ENCODE assay signal across 20 cellular contexts in the genomic region with DNA sequence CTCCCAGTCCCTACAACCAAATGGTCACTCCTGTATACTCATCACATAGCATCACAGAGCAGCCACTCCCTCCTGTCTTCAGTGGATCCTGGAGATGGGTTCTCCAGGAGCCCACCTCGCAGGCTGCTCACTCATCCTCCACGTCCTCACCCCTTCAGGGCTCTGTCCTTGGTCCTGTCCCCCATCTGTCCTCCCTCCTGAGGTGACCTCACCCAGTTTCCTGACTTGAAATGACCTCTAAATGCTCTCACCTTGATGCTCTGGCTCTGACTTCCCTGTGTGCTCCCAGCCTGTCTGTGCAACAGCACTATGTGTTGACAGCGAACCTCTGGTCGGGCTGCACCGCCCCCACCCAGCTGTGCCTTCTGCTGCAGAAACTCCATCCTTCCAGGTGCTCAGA. TPM values are rescaled to one million over a fixed set of nuclear protein-coding genes. Genes with fewer than 3 reads are reported as not detected.
DNase-seq lines count a peak whose midpoint lies in the region; ATAC-seq, FAIRE-seq and TF ChIP-seq lines count a peak whose summit lies in the region.
"Had no signal": no experiment of that assay in that cellular context is flagged by ENCODE, and none has a peak within 500 bp of the region (broad histone marks: within the 10 kb centered on the region; RNA-seq: fewer than 3 reads in every experiment).

No MANE protein-coding gene starts in this region.

- WGBS in GM12878 (ENCODE audit: insufficient coverage, insufficient replicate concordance, low lambda C conversion rate, missing lambda C conversion rate), result 54% methylated on average over 5 of the region's 5 CpGs

- RAD21 ChIA-PET in GM12878 (lab: Charles Lee; ENCODE audit: unreplicated experiment), result no interaction called here

- FAIRE-seq in GM12878 (lab: Jason Lieb, UNC), result no peak
- FAIRE-seq: astrocyte, GM19239, urothelium cell line had no signal

- H2AFZ ChIP-seq in GM12878 (ENCODE audit: control insufficient read depth, low read depth, low read length), result no peak overlapping the region

- no peak for TF ChIP-seq POLR2A in GM12878 (IDR thresholded peaks at IDR 0.05; ENCODE audit: low read depth, low read length)

- peaks cover 35% of the 10 kb centered on the region for H3K4me1 Mint-ChIP-seq in CD8-positive, alpha-beta T cell (ENCODE audit: low read depth)
- peaks cover 20% of the 10 kb centered on the region for H3K4me1 Mint-ChIP-seq in nephron

- TF ChIP-seq CTCF in CD8-positive, alpha-beta T cell (IDR thresholded peaks at IDR 0.05), result no peak
- TF ChIP-seq CTCF in GM12878 (IDR thresholded peaks at IDR 0.05 in 2 of 3, conservative IDR thresholded peaks at IDR 0.05 in 1 of 3; ENCODE audit: control insufficient read depth in 2 of 3, extremely low read depth in 1 of 3, insufficient read depth in 1 of 3, low read depth in 3 of 3, low read length in 3 of 3), result no peak
- TF ChIP-seq CTCF in nephron (IDR thresholded peaks at IDR 0.05; ENCODE audit: unreplicated experiment in 3 of 3), result no peak

- in situ Hi-C loops in GM12878 (cut with MboI), result loop anchor here (5.0 to 10.0 kb wide), 2 partner anchors 84 to 556 kb away; partner anchors contain the start of gene BNIP3

- no peak overlapping the region for H3K9ac ChIP-seq in BLaER1
- H3K9ac ChIP-seq in GM12878 (ENCODE audit: control insufficient read depth, insufficient read depth, low read length), result no peak overlapping the region

- no peaks in the 10 kb centered on the region for H3K27me3 Mint-ChIP-seq in CD8-positive, alpha-beta T cell (ENCODE audit: low read depth)
- H3K27me3 Mint-ChIP-seq in nephron (ENCODE audit: low read depth), result peaks cover 47% of the 10 kb centered on the region

- H3K27ac ChIP-seq in BLaER1, result no peak overlapping the region
- H3K27ac ChIP-seq in CD8-positive, alpha-beta T cell (ENCODE audit: low read depth, low read length), result no peak overlapping the region
- H3K27ac ChIP-seq in GM12878 (ENCODE audit: control insufficient read depth, insufficient read depth), result no peak overlapping the region
- H3K27ac ChIP-seq: heart right ventricle had no signal

- peaks cover 7% of the 10 kb centered on the region for H3K36me3 Mint-ChIP-seq in CD8-positive, alpha-beta T cell
- peaks cover 4% of the 10 kb centered on the region for H3K36me3 Mint-ChIP-seq in nephron (ENCODE audit: low read depth)
- H3K36me3 Mint-ChIP-seq: naive B cell had no signal

- H3K36me3 ChIP-seq in BLaER1 (peaks cover 6% of the 10 kb centered on the region; the same call in 1 of the 2 replicates), GM12878 (ENCODE audit: control insufficient read depth in 2 of 2, insufficient read depth in 2 of 2, low read length in 1 of 2) (no peaks in the 10 kb centered on the region), MG63 (peaks cover 6% of the 10 kb centered on the region)
- no peaks in the 10 kb centered on the region for H3K36me3 ChIP-seq in CD8-positive, alpha-beta T cell (ENCODE audit: insufficient read depth, low read length)
- H3K36me3 ChIP-seq: heart right ventricle had no signal

- H3K27ac Mint-ChIP-seq in CD8-positive, alpha-beta T cell, result no peak overlapping the region
- H3K27ac Mint-ChIP-seq in nephron, result no peak overlapping the region
- H3K27ac Mint-ChIP-seq: activated naive CD4-positive, alpha-beta T cell treated with anti-CD3 and anti-CD28 coated beads, Interleukin-2, amount 50 U/mL, for 72 hours had no signal

- intact Hi-C loops in CD8-positive, alpha-beta T cell (cut with DNase I, micrococcal nuclease), result loop anchor here in 1 of 2 experiments (2.0 kb wide), 1 partner anchor 638 kb away; the partner anchor contains the start of gene INPP5A
- intact Hi-C loops in GM12878 (cut with micrococcal nuclease; ENCODE audit: unreplicated experiment), result no loop called here

- SMC1A ChIA-PET in GM12878 (lab: Charles Lee; ENCODE audit: uncharacterized antibody, unreplicated experiment), result interaction anchor here (1.2 kb wide), 1 partner anchor 121 kb away, joined by 3 read pairs; no protein-coding TSS in a partner anchor

- H3K9me3 Mint-ChIP-seq in CD8-positive, alpha-beta T cell, result no peaks in the 10 kb centered on the region
- H3K9me3 Mint-ChIP-seq in nephron, result no peaks in the 10 kb centered on the region
- H3K9me3 Mint-ChIP-seq: activated naive CD4-positive, alpha-beta T cell treated with anti-CD3 and anti-CD28 coated beads, Interleukin-2, amount 50 U/mL, for 72 hours had no signal

- CTCF ChIA-PET in CD8-positive, alpha-beta T cell (lab: Charles Lee), result interaction anchor here (1.2 to 3.9 kb wide), 5 partner anchors 13 to 124 kb away, joined by 3 to 27 read pairs (median 16); no protein-coding TSS in a partner anchor
- CTCF ChIA-PET in GM12878 (lab: Yijun Ruan, JAX), result no interaction called here

- H3K4me2 ChIP-seq in BLaER1 (peak overlapping the region; percentile 93), GM12878 (ENCODE audit: control insufficient read depth, insufficient read depth) (no peak overlapping the region)

- no peak for TF ChIP-seq EP300 in GM12878 (IDR thresholded peaks at IDR 0.05; ENCODE audit: borderline replicate concordance in 1 of 2, control insufficient read depth in 1 of 2, low read depth in 2 of 2, low read length in 2 of 2)

- POLR2A ChIA-PET in CD8-positive, alpha-beta T cell (lab: Charles Lee), result no interaction called here
- POLR2A ChIA-PET in GM12878 (lab: Charles Lee), result no interaction called here

- no peak for ATAC-seq in CD8-positive, alpha-beta T cell
- ATAC-seq in GM12878, result no peak
- ATAC-seq: activated naive CD4-positive, alpha-beta T cell treated with anti-CD3 and anti-CD28 coated beads, Interleukin-2, amount 50 U/mL, for 72 hours; heart right ventricle; left lobe of liver; sciatic nerve had no signal

- no peak for DNase-seq in CD8-positive, alpha-beta T cell
- DNase-seq in GM12878 (ENCODE audit: low read depth, low spot score) (no peak), MG63 (no peak), amniotic stem cell (lab: John Stamatoyannopoulos, UW) (no peak), RPMI8226 (no peak)
- DNase-seq: activated CD4-positive, CD25-positive, alpha-beta regulatory T cell treated with anti-CD3 and anti-CD28 coated beads, Interleukin-2, amount 50 U/mL, for 72 hours; activated T-cell treated with anti-CD3 and anti-CD28 coated beads, Interleukin-2, amount 50 U/mL, for 1 hour; Caco-2; DND-41; heart right ventricle; naive B cell; SW 1271 had no signal

- peak overlapping the region; percentile 29 for H3K4me3 Mint-ChIP-seq in CD8-positive, alpha-beta T cell
- H3K4me3 Mint-ChIP-seq in nephron, result peak overlapping the region; percentile 90 to 91 (median 91)

- H3K4me3 ChIP-seq in BLaER1 (no peak overlapping the region), GM12878 (no peak overlapping the region), MG63 (no peak overlapping the region)
- no peak overlapping the region for H3K4me3 ChIP-seq in CD8-positive, alpha-beta T cell (ENCODE audit: low read depth, low read length)
- H3K4me3 ChIP-seq: heart right ventricle had no signal

- H3K79me2 ChIP-seq in GM12878 (ENCODE audit: control insufficient read depth, insufficient read depth, low read length), result peaks cover 23% of the 10 kb centered on the region

- peaks cover 23% of the 10 kb centered on the region for H4K20me1 ChIP-seq in BLaER1
- H4K20me1 ChIP-seq in GM12878 (ENCODE audit: control insufficient read depth, insufficient read depth), result no peaks in the 10 kb centered on the region

- BruUV-seq in GM12878 (replicated peaks; lab: Mats Ljungman, UMichigan), result no TSS peak

- peaks cover 64% of the 10 kb centered on the region for H3K4me1 ChIP-seq in BLaER1
- H3K4me1 ChIP-seq in CD8-positive, alpha-beta T cell (ENCODE audit: insufficient read depth, low read length), result peaks cover 40% of the 10 kb centered on the region
- H3K4me1 ChIP-seq in GM12878 (ENCODE audit: control insufficient read depth, insufficient read depth, low read length), result peaks cover 8% of the 10 kb centered on the region

- H3K27me3 ChIP-seq in BLaER1 (no peaks in the 10 kb centered on the region), GM12878 (replicated peaks in 1 of 2; ENCODE audit: control insufficient read depth in 2 of 2, insufficient read depth in 2 of 2, low read length in 1 of 2) (no peaks in the 10 kb centered on the region; a peak in 1 of 4 replicates), MG63 (peaks cover 11% of the 10 kb centered on the region; the same call in 1 of the 2 replicates)
- H3K27me3 ChIP-seq in CD8-positive, alpha-beta T cell (ENCODE audit: insufficient read depth, low read length), result no peaks in the 10 kb centered on the region

- TF ChIP-seq RAD21 in GM12878 (IDR thresholded peaks at IDR 0.05; ENCODE audit: insufficient read depth, low read depth, low read length), result no peak

- H3K9me3 ChIP-seq in BLaER1 (no peaks in the 10 kb centered on the region), GM12878 (replicated peaks; ENCODE audit: control insufficient read depth, insufficient read depth, low read length) (no peaks in the 10 kb centered on the region), MG63 (no peaks in the 10 kb centered on the region)
- no peaks in the 10 kb centered on the region for H3K9me3 ChIP-seq in CD8-positive, alpha-beta T cell (ENCODE audit: low read length)
- H3K9me3 ChIP-seq: Caco-2, heart right ventricle had no signal

TF ChIP-seq in GM12878, 131 proteins besides CTCF, POLR2A, EP300 and RAD21 (continues in another document):
- TF ChIP-seq MTA3 (IDR thresholded peaks at IDR 0.05; ENCODE audit: borderline replicate concordance, low read length) (no peak), JUND (IDR thresholded peaks at IDR 0.05; ENCODE audit: low read depth, low read length) (no peak)

RNA-seq across cellular contexts. Expression of gene PPP2R2D, which starts 2.1 kb away (rescaled TPM):
- total RNA-seq in CD8-positive, alpha-beta T cell, result 10 to 100 TPM; 28.4 to 28.5 TPM
- total RNA-seq in GM12878 (2013; cell fraction: nucleolus; rRNA removed), result 64.7 and 70.5 TPM in 2 replicates
- total RNA-seq in GM12878 (2014; rRNA removed) (22.3 and 24.6 TPM in 2 replicates), GM12878 (2014; rRNA removed; fragmentation: Illumina TruSeq; extraction: Trizol) (21.1 and 23.8 TPM in 2 replicates), GM12878 (2021) (23.3 and 23.5 TPM in 2 replicates)
- polyA plus RNA-seq in GM12878 (2011; ENCODE audit: low read depth), result 8.8 TPM
- polyA plus RNA-seq in GM12878 (2011; rRNA removed) (39.2 and 41.9 TPM in 2 replicates), GM12878 (2014; fragmentation: Illumina TruSeq; extraction: Trizol) (18.1 and 20.0 TPM in 2 replicates), GM12878 (2014; fragmentation: Nextera tagmentation; extraction: Ambion mirVana) (1 to 10 TPM; 2.8 to 3.6 TPM), GM12878 (2014; rRNA removed) (28.8 and 29.7 TPM in 2 replicates), GM12878 (2016; fragmentation: Nextera tagmentation; extraction: Ambion mirVana) (10 to 100 TPM in 1 of 2 experiments, 1 to 10 TPM in 1; 4.6 to 21.2 TPM)
- polyA plus RNA-seq in GM12878 (2011; cell fraction: cytosol; rRNA removed), result 33.2 and 37.5 TPM in 2 replicates
- polyA plus RNA-seq in GM12878 (2011; cell fraction: nucleus; rRNA removed), result 45.5 and 46.6 TPM in 2 replicates
- 17.7 and 23.3 TPM in 2 replicates for polyA plus RNA-seq in GM12878 (2012)
- polyA minus RNA-seq in GM12878 (2011; rRNA and poly(A)+ RNA removed), result 38.9 and 40.3 TPM in 2 replicates
- 13.1 and 15.6 TPM in 2 replicates for polyA minus RNA-seq in GM12878 (2011; cell fraction: cytosol; rRNA and poly(A)+ RNA removed)
- polyA minus RNA-seq in GM12878 (2011; cell fraction: nucleus; rRNA and poly(A)+ RNA removed), result 20.1 and 31.6 TPM in 2 replicates
- 28.8 and 40.9 TPM in 2 replicates for total RNA-seq in MG63 (2014; rRNA removed; shearing (Covaris generic); ENCODE audit: low replicate concordance)
